ENCODE assay signal across 8 cellular contexts in genomic region chr19:13850910-13851753, GRCh38. TPM values are rescaled to one million over a fixed set of nuclear protein-coding genes. Genes with fewer than 3 reads are reported as not detected.
DNase-seq lines count a peak whose midpoint lies in the region; ATAC-seq, FAIRE-seq and TF ChIP-seq lines count a peak whose summit lies in the region.

No MANE protein-coding gene starts in this region.

- no peaks in the 10 kb centered on the region for H3K27me3 ChIP-seq in GM23338 (ENCODE audit: insufficient read depth)
- H3K27me3 ChIP-seq in SK-N-SH (ENCODE audit: insufficient read depth) = no peaks in the 10 kb centered on the region
- no peaks in the 10 kb centered on the region for H3K27me3 ChIP-seq in astrocyte (ENCODE audit: insufficient read depth, low read length)
- no peaks in the 10 kb centered on the region for H3K27me3 ChIP-seq in psoas muscle (ENCODE audit: insufficient read depth in 3 of 3, low read length in 2 of 3)

- H3K9ac ChIP-seq in SK-N-SH (peak overlapping the region; percentile 96), astrocyte (ENCODE audit: low read length) (peak overlapping the region; percentile 99)

- no peak; the same call in 2 of the 3 replicates for ATAC-seq in GM23338
- peak; percentile 52 for ATAC-seq in left ventricle myocardium superior
- ATAC-seq in psoas muscle = peak; percentile 77 to 80 (median 80)
- no peak for ATAC-seq in HG02852 (IDR thresholded peaks at IDR 0.05; ENCODE audit: unreplicated experiment)

- DNase-seq in GM23338 (ENCODE audit: low spot score) (no peak), SK-N-SH (peak; percentile 42), astrocyte (ENCODE audit: low read depth) (peak; percentile 93), left ventricle myocardium superior (peak; percentile 86), psoas muscle (peak; percentile 92 to 95), HEK293T (ENCODE audit: extremely low spot score) (no peak), NCI-H2227 treated with DMSO at 0.1 percent for 48 hours (lab: John Stamatoyannopoulos, UW) (no peak)

- H3K36me3 Mint-ChIP-seq in GM23338 (ENCODE audit: low read depth) (no peaks in the 10 kb centered on the region), astrocyte (ENCODE audit: low read depth, unreplicated experiment) (no peaks in the 10 kb centered on the region)

- H3K4me3 ChIP-seq in GM23338 (peak overlapping the region; percentile 46; the same call in 1 of the 2 replicates), SK-N-SH (ENCODE audit: low read depth in 2 of 2, low read length in 1 of 2) (peak overlapping the region in 1 of 2 experiments; percentile 53; a peak in 3 of 4 replicates), astrocyte (ENCODE audit: insufficient read depth, low read depth, low read length) (peak overlapping the region; percentile 47), psoas muscle (peak overlapping the region; percentile 60)

- H3K36me3 ChIP-seq in GM23338 (ENCODE audit: insufficient read depth) (no peaks in the 10 kb centered on the region), SK-N-SH (replicated peaks in 1 of 2; ENCODE audit: control insufficient read depth in 1 of 2, insufficient read depth in 2 of 2, low read length in 1 of 2) (no peaks in the 10 kb centered on the region), astrocyte (ENCODE audit: insufficient read depth, low read length) (no peaks in the 10 kb centered on the region), psoas muscle (ENCODE audit: insufficient read depth in 1 of 2, low read depth in 1 of 2) (no peaks in the 10 kb centered on the region)

- no peaks in the 10 kb centered on the region for H3K79me2 ChIP-seq in GM23338 (replicated peaks; ENCODE audit: insufficient read depth)
- peaks cover 17% of the 10 kb centered on the region for H3K79me2 ChIP-seq in SK-N-SH (ENCODE audit: insufficient read depth)
- H3K79me2 ChIP-seq in astrocyte (ENCODE audit: insufficient read depth, low read length) = peaks cover 2% of the 10 kb centered on the region

- H3K27me3 Mint-ChIP-seq in GM23338 (ENCODE audit: insufficient read depth, low read depth, poor library complexity) (peaks cover 19% of the 10 kb centered on the region), astrocyte (ENCODE audit: low read depth, unreplicated experiment) (no peaks in the 10 kb centered on the region)

- H4K20me1 ChIP-seq in GM23338 (replicated peaks; ENCODE audit: insufficient read depth) (no peaks in the 10 kb centered on the region), SK-N-SH (ENCODE audit: insufficient read depth) (no peaks in the 10 kb centered on the region), astrocyte (ENCODE audit: insufficient read depth, low read length) (no peaks in the 10 kb centered on the region)

- H3K27ac ChIP-seq in GM23338 (ENCODE audit: low read depth) (peak overlapping the region; percentile 63; the same call in 1 of the 2 replicates), SK-N-SH (ENCODE audit: low read depth in 2 of 2, low read length in 1 of 2) (peak overlapping the region; percentile 85 to 100), astrocyte (ENCODE audit: low read depth, low read length) (peak overlapping the region; percentile 100), psoas muscle (peak overlapping the region; percentile 97)

- H3K4me1 Mint-ChIP-seq in GM23338 = peaks cover 16% of the 10 kb centered on the region
- H3K4me1 Mint-ChIP-seq in astrocyte (ENCODE audit: low read depth, unreplicated experiment) = peaks cover 23% of the 10 kb centered on the region

- intact Hi-C loops in left ventricle myocardium superior (cut with micrococcal nuclease) (no loop called here), psoas muscle (cut with DNase I) (no loop called here)

- H3K4me3 Mint-ChIP-seq in GM23338 = peak overlapping the region; percentile 58
- no peak overlapping the region for H3K4me3 Mint-ChIP-seq in astrocyte (ENCODE audit: unreplicated experiment)

- CTCF ChIA-PET in SK-N-SH (lab: Yijun Ruan, JAX) (interaction anchor here (1.4 to 5.9 kb wide), 3 partner anchors 11 to 67 kb away, joined by 5 to 51 read pairs (median 5); no protein-coding TSS in a partner anchor), HEK293T (lab: Yijun Ruan, JAX) (interaction anchor here (0.7 kb wide), 1 partner anchor 285 kb away, joined by 3 read pairs; the partner anchor contains the start of gene ASF1B)

- H3K9me3 Mint-ChIP-seq in GM23338 = no peaks in the 10 kb centered on the region
- H3K9me3 Mint-ChIP-seq in astrocyte (ENCODE audit: unreplicated experiment) = no peaks in the 10 kb centered on the region

- H3K9me2 ChIP-seq in GM23338 (ENCODE audit: insufficient read depth) = no peaks in the 10 kb centered on the region
- H3K9me2 ChIP-seq in SK-N-SH = no peaks in the 10 kb centered on the region

- peak overlapping the region; percentile 72; the same call in 1 of the 2 replicates for H3K4me2 ChIP-seq in GM23338
- H3K4me2 ChIP-seq in SK-N-SH = peak overlapping the region; percentile 89
- H3K4me2 ChIP-seq in astrocyte (ENCODE audit: low read length) = peak overlapping the region; percentile 87

- peak overlapping the region; percentile 91 for H2AFZ ChIP-seq in GM23338
- no peak overlapping the region for H2AFZ ChIP-seq in SK-N-SH (ENCODE audit: low read depth)
- no peak overlapping the region for H2AFZ ChIP-seq in astrocyte (ENCODE audit: low read depth, low read length)

- no peak overlapping the region; the same call in 1 of the 2 replicates for H3K27ac Mint-ChIP-seq in GM23338
- H3K27ac Mint-ChIP-seq in astrocyte (ENCODE audit: unreplicated experiment) = peak overlapping the region; percentile 100

- WGBS in SK-N-SH (ENCODE audit: low lambda C conversion rate) = 5% methylated on average over 17 of the region's 26 CpGs
- 33 to 39% (median 35%) methylated on average over 25 to 26 of the region's 26 CpGs for WGBS in psoas muscle, 3 donors

- TF ChIP-seq RAD21 in SK-N-SH (IDR thresholded peaks at IDR 0.05; ENCODE audit: low read length) = no peak

- H3K9me3 ChIP-seq in SK-N-SH (no peaks in the 10 kb centered on the region), astrocyte (ENCODE audit: insufficient read depth, low read depth, low read length) (no peaks in the 10 kb centered on the region), psoas muscle (no peaks in the 10 kb centered on the region)

- peak; percentile 15 to 95; a peak in 2 of 4 replicates for TF ChIP-seq EP300 in SK-N-SH (IDR thresholded peaks at IDR 0.05; ENCODE audit: borderline replicate concordance in 1 of 2, low read depth in 1 of 2, low read length in 1 of 2)

- POLR2A ChIA-PET in SK-N-SH (lab: Yijun Ruan, JAX) (no interaction called here), HEK293T (lab: Yijun Ruan, JAX) (interaction anchor here (0.7 to 6.1 kb wide), 4 partner anchors 14 to 87 kb away, joined by 3 to 26 read pairs (median 5); partner anchors contain the start of genes C19orf53 and MRI1)

- FAIRE-seq in astrocyte (lab: Jason Lieb, UNC) = no peak

- TF ChIP-seq CTCF in GM23338 (conservative IDR thresholded peaks at IDR 0.05; ENCODE audit: low read depth in 2 of 2) (no peak), SK-N-SH (IDR thresholded peaks at IDR 0.05) (no peak), astrocyte (IDR thresholded peaks at IDR 0.05; ENCODE audit: insufficient read depth, low read depth, low read length) (no peak), psoas muscle (IDR thresholded peaks at IDR 0.05) (no peak)

- H3F3A ChIP-seq in GM23338 (replicated peaks; ENCODE audit: low read depth) = peaks cover 23% of the 10 kb centered on the region
- peaks cover 65% of the 10 kb centered on the region for H3F3A ChIP-seq in SK-N-SH (replicated peaks; ENCODE audit: insufficient read depth)

- H3K4me1 ChIP-seq in GM23338 (ENCODE audit: insufficient read depth) (peaks cover 19% of the 10 kb centered on the region), SK-N-SH (ENCODE audit: control insufficient read depth in 1 of 2, insufficient read depth in 2 of 2, low read depth in 1 of 2, low read length in 1 of 2) (peaks cover 25 to 32% of the 10 kb centered on the region in 2 experiments; a peak in 3 of 4 replicates), astrocyte (ENCODE audit: insufficient read depth, low read length) (peaks cover 55% of the 10 kb centered on the region), psoas muscle (peaks cover 48% of the 10 kb centered on the region)

TF ChIP-seq in HEK293T, 16 proteins besides CTCF, POLR2A, EP300 and RAD21 (continues in another document):
- no peak for TF ChIP-seq BHLHE40 (IDR thresholded peaks at IDR 0.05; ENCODE audit: borderline replicate concordance)

RNA-seq across cellular contexts. Expression of gene NANOS3, which starts 25.8 kb away (rescaled TPM):
- not detected in 2 replicates for total RNA-seq in GM23338 (2014; rRNA removed; shearing (Covaris generic))
- not detected in 2 replicates for polyA plus RNA-seq in GM23338 (2016; fragmentation: Nextera tagmentation; extraction: Ambion mirVana)
- polyA plus RNA-seq in SK-N-SH (2012; rRNA removed) = 0.53 and 0.57 TPM in 2 replicates
- polyA plus RNA-seq in SK-N-SH (2012; cell fraction: cytosol; rRNA removed) = 0.63 and 0.71 TPM in 2 replicates
- 1.7 and 4.4 TPM in 2 replicates for polyA plus RNA-seq in SK-N-SH (2012; cell fraction: nucleus; rRNA removed)
- total RNA-seq in astrocyte = 1.1 and 2.9 TPM in 2 replicates
- 0.69 TPM for total RNA-seq in left ventricle myocardium superior
- not detected for total RNA-seq in psoas muscle
- polyA plus RNA-seq in psoas muscle = not detected

RNA-seq across cellular contexts. Expression of gene BRME1, which starts 54.8 kb away (rescaled TPM):
- 3.7 and 4.0 TPM in 2 replicates for total RNA-seq in GM23338 (2014; rRNA removed; shearing (Covaris generic))
- polyA plus RNA-seq in GM23338 (2016; fragmentation: Nextera tagmentation; extraction: Ambion mirVana) (3.9 and 4.7 TPM in 2 replicates), SK-N-SH (2012; rRNA removed) (1.5 and 1.8 TPM in 2 replicates), psoas muscle (1 to 10 TPM in 2 of 3 donors, under 1 TPM in 1; 0.86 to 2.5 (median 1.7) TPM)
- polyA plus RNA-seq in SK-N-SH (2012; cell fraction: cytosol; rRNA removed) = 0.51 and 0.89 TPM in 2 replicates
- 5.1 and 5.3 TPM in 2 replicates for polyA plus RNA-seq in SK-N-SH (2012; cell fraction: nucleus; rRNA removed)
- total RNA-seq in astrocyte (0.68 and 0.91 TPM in 2 replicates), left ventricle myocardium superior (0.72 TPM), psoas muscle (1 to 10 TPM in 2 of 4 donors, under 1 TPM in 2; 0.27 to 1.5 (median 1.0) TPM)

RNA-seq across cellular contexts. Expression of gene CC2D1A, which starts 54.9 kb away (rescaled TPM):
- 27.3 and 39.7 TPM in 2 replicates for total RNA-seq in GM23338 (2014; rRNA removed; shearing (Covaris generic))
- polyA plus RNA-seq in GM23338 (2016; fragmentation: Nextera tagmentation; extraction: Ambion mirVana) (21.7 and 23.1 TPM in 2 replicates), SK-N-SH (2012; rRNA removed) (18.7 and 24.2 TPM in 2 replicates), psoas muscle (10 to 100 TPM; 20.1 to 31.7 (median 23.1) TPM)
- polyA plus RNA-seq in SK-N-SH (2012; cell fraction: cytosol; rRNA removed) = 8.1 and 13.2 TPM in 2 replicates
- 97.6 and 109 TPM in 2 replicates for polyA plus RNA-seq in SK-N-SH (2012; cell fraction: nucleus; rRNA removed)
- total RNA-seq in astrocyte (22.6 and 27.3 TPM in 2 replicates), left ventricle myocardium superior (19.6 TPM), psoas muscle (10 to 100 TPM; 21.1 to 26.1 (median 24.6) TPM)

RNA-seq across cellular contexts. Expression of gene ZSWIM4, which starts 55.9 kb away (rescaled TPM):
- total RNA-seq in GM23338 (2014; rRNA removed; shearing (Covaris generic)) = 37.9 and 42.3 TPM in 2 replicates
- polyA plus RNA-seq in GM23338 (2016; fragmentation: Nextera tagmentation; extraction: Ambion mirVana) (5.4 and 6.1 TPM in 2 replicates), SK-N-SH (2012; rRNA removed) (3.5 and 4.7 TPM in 2 replicates), psoas muscle (1 to 10 TPM in 2 of 3 donors, under 1 TPM in 1; 0.77 to 3.9 (median 1.6) TPM)
- 1.8 and 3.1 TPM in 2 replicates for polyA plus RNA-seq in SK-N-SH (2012; cell fraction: cytosol; rRNA removed)
- polyA plus RNA-seq in SK-N-SH (2012; cell fraction: nucleus; rRNA removed) = 7.0 and 7.6 TPM in 2 replicates
- total RNA-seq in astrocyte (9.5 and 10.6 TPM in 2 replicates), left ventricle myocardium superior (2.3 TPM), psoas muscle (1 to 10 TPM; 3.3 to 7.8 (median 4.4) TPM)

Comparison
In these comparisons a context has a peak if more than half of its experiments do, and no peak if none do; other contexts are left out.
1. ATAC-seq: peak in left ventricle myocardium superior (single experiment) and psoas muscle (4 of 4); none in GM23338 (single experiment) and HG02852 (single experiment).
2. DNase-seq: peak in SK-N-SH (single experiment), astrocyte (single experiment), left ventricle myocardium superior (single experiment) and psoas muscle (2 of 2); none in GM23338 (single experiment), HEK293T (single experiment) and NCI-H2227 treated with DMSO at 0.1 percent for 48 hours (single experiment).
3. Peak in every context shown above with its lines, with median percentiles within 50 percentile points of each other: H3K27ac ChIP-seq and H3K4me2 ChIP-seq.